ENCODE assay signal across 1 cellular context in genomic region chr21:36164427-36164784, GRCh38.
TF ChIP-seq lines count a peak whose summit lies in the region.

No MANE protein-coding gene starts in this region.

TF ChIP-seq in HepG2, 621 proteins besides CTCF, POLR2A, EP300 and RAD21 (continued from another document and continues in another):
- 0 out of 2 replicates have a peak, but pooled peaks have one; percentile 11 for TF ChIP-seq ZNF652 (CRISPR knock-in tag; IDR thresholded peaks at IDR 0.05; ENCODE audit: borderline replicate concordance, low read depth)
- no peak; the same call in 1 of the 2 replicates for TF ChIP-seq ZNF143 (CRISPR knock-in tag; IDR thresholded peaks at IDR 0.05)
- no peak for TF ChIP-seq ZNF441 (CRISPR knock-in tag; IDR thresholded peaks at IDR 0.05; ENCODE audit: borderline replicate concordance)
- no peak for TF ChIP-seq SP2 (CRISPR knock-in tag; IDR thresholded peaks at IDR 0.05)
- TF ChIP-seq TARDBP (CRISPR knock-in tag; IDR thresholded peaks at IDR 0.05) = peak; percentile 65
- TF ChIP-seq, protein P1, sequence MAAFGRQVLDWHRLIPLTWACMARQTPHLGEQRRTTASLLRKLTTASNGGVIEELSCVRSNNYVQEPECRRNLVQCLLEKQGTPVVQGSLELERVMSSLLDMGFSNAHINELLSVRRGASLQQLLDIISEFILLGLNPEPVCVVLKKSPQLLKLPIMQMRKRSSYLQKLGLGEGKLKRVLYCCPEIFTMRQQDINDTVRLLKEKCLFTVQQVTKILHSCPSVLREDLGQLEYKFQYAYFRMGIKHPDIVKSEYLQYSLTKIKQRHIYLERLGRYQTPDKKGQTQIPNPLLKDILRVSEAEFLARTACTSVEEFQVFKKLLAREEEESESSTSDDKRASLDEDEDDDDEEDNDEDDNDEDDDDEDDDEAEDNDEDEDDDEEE (CRISPR knock-in tag; IDR thresholded peaks at IDR 0.05) = no peak
- no peak for TF ChIP-seq REL (CRISPR knock-in tag; conservative IDR thresholded peaks at IDR 0.05)
- TF ChIP-seq ZNF772 (CRISPR knock-in tag; IDR thresholded peaks at IDR 0.05) = no peak
- no peak for TF ChIP-seq KAT8 (CRISPR knock-in tag; IDR thresholded peaks at IDR 0.05)
- no peak for TF ChIP-seq ZNF468 (CRISPR knock-in tag; IDR thresholded peaks at IDR 0.05)
- TF ChIP-seq FOXO1 (CRISPR knock-in tag; IDR thresholded peaks at IDR 0.05) = no peak; the same call in 1 of the 2 replicates
- no peak for TF ChIP-seq ZNF883 (CRISPR knock-in tag; IDR thresholded peaks at IDR 0.05; ENCODE audit: not compliant biosample characterization)
- TF ChIP-seq ADNP (CRISPR knock-in tag; IDR thresholded peaks at IDR 0.05) = no peak
- TF ChIP-seq, protein P2, sequence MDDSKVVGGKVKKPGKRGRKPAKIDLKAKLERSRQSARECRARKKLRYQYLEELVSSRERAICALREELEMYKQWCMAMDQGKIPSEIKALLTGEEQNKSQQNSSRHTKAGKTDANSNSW (CRISPR knock-in tag; IDR thresholded peaks at IDR 0.05; ENCODE audit: borderline replicate concordance) = no peak
- TF ChIP-seq RCOR2 (CRISPR knock-in tag; IDR thresholded peaks at IDR 0.05) = no peak
- no peak for TF ChIP-seq CREB1 (IDR thresholded peaks at IDR 0.05)
- TF ChIP-seq CREB1 (CRISPR knock-in tag; IDR thresholded peaks at IDR 0.05) = no peak
- TF ChIP-seq HHEX (CRISPR knock-in tag; IDR thresholded peaks at IDR 0.05) = no peak
- peak; percentile 53; the same call in 1 of the 2 replicates for TF ChIP-seq ZNF331 (CRISPR knock-in tag; IDR thresholded peaks at IDR 0.05)
- peak; percentile 75 for TF ChIP-seq GATAD2A (CRISPR knock-in tag; IDR thresholded peaks at IDR 0.05)
- no peak for TF ChIP-seq ZNF138 (CRISPR knock-in tag; IDR thresholded peaks at IDR 0.05; ENCODE audit: low read depth)
- no peak for TF ChIP-seq ZBTB3 (CRISPR knock-in tag; IDR thresholded peaks at IDR 0.05; ENCODE audit: borderline replicate concordance, low read depth)
- TF ChIP-seq IRX3 (CRISPR knock-in tag; IDR thresholded peaks at IDR 0.05; ENCODE audit: borderline replicate concordance, low read depth) = no peak
- TF ChIP-seq MNT (IDR thresholded peaks at IDR 0.05) = peak; percentile 62
- peak; percentile 50; the same call in 1 of the 2 replicates for TF ChIP-seq ZNF264 (CRISPR knock-in tag; IDR thresholded peaks at IDR 0.05)
- no peak for TF ChIP-seq U2AF1 (optimal IDR thresholded peaks at IDR 0.05; ENCODE audit: low read depth, low read length)
- TF ChIP-seq ZBTB26 (CRISPR knock-in tag; IDR thresholded peaks at IDR 0.05; ENCODE audit: borderline replicate concordance) = no peak
- TF ChIP-seq ZNF20 (CRISPR knock-in tag; IDR thresholded peaks at IDR 0.05) = no peak
- TF ChIP-seq ZGPAT (CRISPR knock-in tag; IDR thresholded peaks at IDR 0.05) = 0 out of 2 replicates have a peak, but pooled peaks have one; percentile 24
- TF ChIP-seq MXD4 (CRISPR knock-in tag; IDR thresholded peaks at IDR 0.05) = 0 out of 2 replicates have a peak, but pooled peaks have one; percentile 56
- TF ChIP-seq, protein P3, sequence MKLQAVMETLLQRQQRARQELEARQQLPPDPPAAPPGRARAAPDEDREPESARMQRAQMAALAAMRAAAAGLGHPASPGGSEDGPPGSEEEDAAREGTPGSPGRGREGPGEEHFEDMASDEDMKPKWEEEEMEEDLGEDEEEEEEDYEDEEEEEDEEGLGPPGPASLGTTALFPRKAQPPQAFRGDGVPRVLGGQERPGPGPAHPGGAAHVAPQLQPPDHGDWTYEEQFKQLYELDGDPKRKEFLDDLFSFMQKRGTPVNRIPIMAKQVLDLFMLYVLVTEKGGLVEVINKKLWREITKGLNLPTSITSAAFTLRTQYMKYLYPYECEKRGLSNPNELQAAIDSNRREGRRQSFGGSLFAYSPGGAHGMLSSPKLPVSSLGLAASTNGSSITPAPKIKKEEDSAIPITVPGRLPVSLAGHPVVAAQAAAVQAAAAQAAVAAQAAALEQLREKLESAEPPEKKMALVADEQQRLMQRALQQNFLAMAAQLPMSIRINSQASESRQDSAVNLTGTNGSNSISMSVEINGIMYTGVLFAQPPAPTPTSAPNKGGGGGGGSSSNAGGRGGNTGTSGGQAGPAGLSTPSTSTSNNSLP (IDR thresholded peaks at IDR 0.05; ENCODE audit: low read depth, low read length) = no peak
- no peak for TF ChIP-seq ZNF687 (CRISPR knock-in tag; IDR thresholded peaks at IDR 0.05)
- TF ChIP-seq, protein P4, sequence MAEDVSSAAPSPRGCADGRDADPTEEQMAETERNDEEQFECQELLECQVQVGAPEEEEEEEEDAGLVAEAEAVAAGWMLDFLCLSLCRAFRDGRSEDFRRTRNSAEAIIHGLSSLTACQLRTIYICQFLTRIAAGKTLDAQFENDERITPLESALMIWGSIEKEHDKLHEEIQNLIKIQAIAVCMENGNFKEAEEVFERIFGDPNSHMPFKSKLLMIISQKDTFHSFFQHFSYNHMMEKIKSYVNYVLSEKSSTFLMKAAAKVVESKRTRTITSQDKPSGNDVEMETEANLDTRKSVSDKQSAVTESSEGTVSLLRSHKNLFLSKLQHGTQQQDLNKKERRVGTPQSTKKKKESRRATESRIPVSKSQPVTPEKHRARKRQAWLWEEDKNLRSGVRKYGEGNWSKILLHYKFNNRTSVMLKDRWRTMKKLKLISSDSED (CRISPR knock-in tag; IDR thresholded peaks at IDR 0.05) = no peak
- no peak for TF ChIP-seq PREB (CRISPR knock-in tag; IDR thresholded peaks at IDR 0.05)
- no peak for TF ChIP-seq POGK (CRISPR knock-in tag; conservative IDR thresholded peaks at IDR 0.05)
- no peak for TF ChIP-seq ZNF367 (CRISPR knock-in tag; IDR thresholded peaks at IDR 0.05; ENCODE audit: borderline replicate concordance)
- TF ChIP-seq SMARCE1 (IDR thresholded peaks at IDR 0.05; ENCODE audit: borderline replicate concordance) = no peak
- no peak for TF ChIP-seq DMAP1 (CRISPR knock-in tag; IDR thresholded peaks at IDR 0.05)
- TF ChIP-seq MIER3 (CRISPR knock-in tag; IDR thresholded peaks at IDR 0.05; ENCODE audit: borderline replicate concordance) = peak; percentile 41; the same call in 1 of the 2 replicates
- TF ChIP-seq ZNF224 (CRISPR knock-in tag; IDR thresholded peaks at IDR 0.05) = no peak
